In the genomic region with DNA sequence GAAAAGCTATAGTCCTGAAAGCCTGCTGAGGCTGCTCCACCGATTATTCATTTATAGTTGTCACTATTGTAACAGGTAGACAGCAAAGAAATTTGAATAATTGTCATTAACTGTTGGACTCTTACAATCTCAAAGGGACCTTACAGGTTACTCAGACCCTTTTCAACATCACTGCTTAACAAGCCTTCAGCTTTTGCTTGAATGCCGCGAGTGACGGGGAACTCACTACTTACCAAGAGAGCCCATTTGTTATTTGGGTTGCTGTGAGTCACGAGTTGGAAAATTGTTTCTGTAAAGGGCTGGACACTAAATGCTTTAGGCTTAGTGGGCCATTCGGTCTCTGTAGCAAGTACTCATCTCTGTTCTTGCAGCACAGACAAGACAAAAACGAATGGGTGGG, we compare ENCODE assay signal across 8 cellular contexts. TPM values are rescaled to one million over a fixed set of nuclear protein-coding genes. Genes with fewer than 3 reads are reported as not detected.
"Had no signal": no experiment of that assay in that cellular context is flagged by ENCODE, and none has a peak within 500 bp of the region (broad histone marks: within the 10 kb centered on the region; RNA-seq: fewer than 3 reads in every experiment).

No MANE protein-coding gene starts in this region.

- FAIRE-seq: G401.6, GM12878, GM12891, GM12892, GM18507, GM19239 had no signal

- H3K4me3 ChIP-seq: GM12878 had no signal

- ATAC-seq: GM12878 had no signal

- DNase-seq: GDM1, GF-D8 had no signal

RNA-seq across cellular contexts. Expression of a gene that starts 5.9 kb away (rescaled TPM):
- total RNA-seq: GM12878 had no signal
